ENCODE assay signal across 19 cellular contexts in the genomic region with DNA sequence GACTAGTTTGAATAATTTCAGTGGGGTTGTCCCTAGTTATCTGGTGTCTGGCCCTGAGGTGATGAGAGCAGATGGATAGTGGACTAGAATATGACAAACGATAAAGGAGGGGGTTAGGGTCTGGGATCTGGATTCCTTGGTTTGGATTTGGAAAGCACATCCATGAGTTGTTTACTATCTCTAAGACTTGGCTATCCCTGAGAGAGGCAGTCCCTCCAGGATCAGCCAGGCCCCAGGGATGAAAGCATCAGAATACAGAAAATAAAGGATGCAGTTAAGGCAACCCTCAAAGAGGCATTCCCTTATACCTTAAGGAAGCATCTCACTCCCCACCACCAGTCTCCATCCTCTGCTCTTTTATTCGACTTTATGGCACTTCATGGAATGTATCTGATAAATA.
"Had no signal": no experiment of that assay in that cellular context is flagged by ENCODE, and none has a peak within 500 bp of the region (broad histone marks: within the 10 kb centered on the region; RNA-seq: fewer than 3 reads in every experiment).

No MANE protein-coding gene starts in this region.

- H3K9me3 ChIP-seq: SJSA1 had no signal

- H3K36me3 ChIP-seq: SJSA1 had no signal

- ATAC-seq: Panc1, PC-3 had no signal

- H3K4me1 ChIP-seq: SJSA1 had no signal

- H3K4me3 ChIP-seq: SJSA1, SK-N-MC had no signal

- H3K27me3 ChIP-seq: SJSA1 had no signal

- H3K27ac ChIP-seq: RWPE1, SJSA1, SK-N-MC had no signal

- DNase-seq: Karpas-422, KBM-7, NCI-H1092 treated with DMSO at 0.1 percent for 48 hours, NCI-H1436, NCI-H187, NCI-H2029, NCI-H2081 treated with DMSO at 0.1 percent for 48 hours, NCI-H2171, NCI-H226, NCI-H510A, NCI-H524 treated with DMSO at 0.1 percent for 48 hours, NCI-H69, NCI-H774, PC-3, SIG-M5 had no signal
